Comparison of ENCODE assay signal across 8 cellular contexts in the genomic region with DNA sequence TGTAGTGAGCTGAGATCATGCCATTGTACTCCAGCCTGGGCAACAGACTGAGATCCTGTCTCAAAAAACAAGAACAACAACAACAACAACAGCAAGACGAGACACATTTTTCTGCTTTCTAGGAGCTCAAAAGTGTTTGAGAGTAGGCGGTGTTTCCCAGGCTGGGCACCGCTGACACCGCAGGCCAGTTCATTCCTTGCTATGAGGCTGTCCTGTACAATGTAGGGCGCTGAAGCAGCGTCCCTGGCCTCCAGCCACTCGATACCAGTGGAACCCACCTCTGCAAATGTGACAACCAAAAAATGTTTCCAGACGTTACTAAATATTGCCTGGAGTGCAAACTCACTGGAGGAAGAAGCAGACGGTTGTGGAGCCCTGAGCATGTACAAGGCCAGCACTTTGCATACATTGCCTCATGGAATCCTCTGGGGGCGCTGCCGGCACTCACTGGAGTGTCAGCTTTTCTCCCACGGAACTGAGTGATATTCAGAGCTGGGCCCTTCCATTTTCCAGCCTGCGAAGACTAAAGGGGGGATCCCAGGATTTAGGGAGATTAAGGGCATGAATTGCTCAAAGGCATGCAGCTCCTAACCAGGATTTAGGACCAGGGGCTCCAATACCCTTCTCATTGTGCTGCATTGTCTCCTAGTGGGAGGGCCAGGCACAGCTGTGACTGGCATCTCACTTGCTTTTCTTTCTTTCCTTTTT. TPM values are rescaled to one million over a fixed set of nuclear protein-coding genes. Genes with fewer than 3 reads are reported as not detected.
DNase-seq lines count a peak whose midpoint lies in the region; ATAC-seq and TF ChIP-seq lines count a peak whose summit lies in the region.

No MANE protein-coding gene starts in this region.

- H2AFZ ChIP-seq in KMS-11 (ENCODE audit: low read depth): peak overlapping the region; percentile 52; the same call in 1 of the 2 replicates

- H3K27me3 ChIP-seq in KMS-11 (ENCODE audit: insufficient read depth, low read depth): no peaks in the 10 kb centered on the region

- no peaks in the 10 kb centered on the region for H4K20me1 ChIP-seq in KMS-11 (ENCODE audit: insufficient read depth)

- ATAC-seq in sciatic nerve (peak; percentile 70), GM18511 (IDR thresholded peaks at IDR 0.05; ENCODE audit: unreplicated experiment) (no peak)

- intact Hi-C loops in sciatic nerve (cut with DNase I): no loop called here

- H3K27ac ChIP-seq in KMS-11: no peak overlapping the region

- H3K36me3 ChIP-seq in KMS-11 (ENCODE audit: insufficient read depth): no peaks in the 10 kb centered on the region

- peaks cover 9% of the 10 kb centered on the region for H3K4me1 ChIP-seq in KMS-11 (ENCODE audit: low read depth, poor library complexity, severe bottlenecking)

- DNase-seq in DMS53 treated with DMSO at 0.1 percent for 48 hours (lab: John Stamatoyannopoulos, UW; ENCODE audit: unreplicated experiment): peak; percentile 38
- DNase-seq in SKM-1 treated with dmso at 0.1 percent for 144 hours (lab: John Stamatoyannopoulos, UW; ENCODE audit: unreplicated experiment): peak; percentile 84
- DNase-seq in amygdala (lab: John Stamatoyannopoulos, UW): peak in 53 of 56 donors; percentile 23 to 90 (median 76)
- peak; percentile 66 for DNase-seq in hepatic stellate cell (ENCODE audit: low spot score)
- DNase-seq in sciatic nerve (ENCODE audit: low spot score): no peak
- no peak for DNase-seq in dedifferentiated amniotic fluid mesenchymal stem cell (ENCODE audit: extremely low spot score)

- TF ChIP-seq CTCF in KMS-11 (conservative IDR thresholded peaks at IDR 0.05; ENCODE audit: low read depth, low read length): peak; percentile 76

- H3K4me2 ChIP-seq in KMS-11: no peak overlapping the region

- no peak overlapping the region for H3K4me3 ChIP-seq in KMS-11 (IDR thresholded peaks at IDR 0.05; ENCODE audit: insufficient read depth, low read depth, low read length)

- no peak overlapping the region for H3K9ac ChIP-seq in KMS-11

- no peaks in the 10 kb centered on the region for H3K79me2 ChIP-seq in KMS-11 (ENCODE audit: insufficient read depth, low read depth)

RNA-seq across cellular contexts. Expression of a gene that starts 5.8 kb away (rescaled TPM):
- 19.0 TPM for total RNA-seq in sciatic nerve

RNA-seq across cellular contexts. Expression of a gene that starts 24.1 kb away (rescaled TPM):
- total RNA-seq in sciatic nerve: 319 TPM

RNA-seq across cellular contexts. Expression of a gene that starts 36.3 kb away (rescaled TPM):
- total RNA-seq in sciatic nerve: 58.2 TPM

RNA-seq across cellular contexts. Expression of a gene that starts 39.5 kb away (rescaled TPM):
- total RNA-seq in sciatic nerve: 56.5 TPM

Comparison
In these comparisons a context has a peak if more than half of its experiments do, and no peak if none do; other contexts are left out.
1. DNase-seq: peak in DMS53 treated with DMSO at 0.1 percent for 48 hours (single experiment), SKM-1 treated with dmso at 0.1 percent for 144 hours (single experiment), amygdala (53 of 56) and hepatic stellate cell (single experiment); none in sciatic nerve (single experiment) and dedifferentiated amniotic fluid mesenchymal stem cell (single experiment).